Comparison of ENCODE assay signal across 25 cellular contexts in the genomic region with DNA sequence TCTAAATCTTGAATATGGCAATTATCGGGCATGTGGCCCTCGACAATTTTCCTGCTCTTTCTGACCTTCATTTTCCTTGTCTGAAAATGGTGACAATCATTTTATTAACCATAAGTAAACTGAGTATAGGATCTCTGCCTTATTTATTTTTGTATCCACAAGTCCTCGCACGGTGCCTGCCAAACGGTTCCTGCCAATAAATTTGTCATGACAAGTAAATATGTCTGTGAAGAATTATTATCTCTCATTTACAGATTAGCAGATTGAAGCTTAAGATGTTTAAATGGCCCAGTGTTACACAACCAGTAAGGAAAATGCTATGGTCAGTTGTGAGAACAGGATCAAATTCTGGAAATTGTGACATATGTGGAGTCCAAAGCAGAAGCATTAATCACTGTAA.
"Had no signal": no experiment of that assay in that cellular context is flagged by ENCODE, and none has a peak within 500 bp of the region (broad histone marks: within the 10 kb centered on the region; RNA-seq: fewer than 3 reads in every experiment).

No MANE protein-coding gene starts in this region.

- H3K27me3 ChIP-seq: neutrophil, pancreas, right lobe of liver, sigmoid colon, stomach, thyroid gland, tibial nerve, upper lobe of left lung had no signal

- H3K36me3 ChIP-seq: neutrophil, pancreas, right lobe of liver, sigmoid colon, stomach, thoracic aorta, thyroid gland, tibial nerve, upper lobe of left lung had no signal

- H3K4me1 ChIP-seq: pancreas, psoas muscle, right lobe of liver, stomach, thyroid gland, tibial nerve, upper lobe of left lung had no signal

- DNase-seq: naive thymus-derived CD8-positive, alpha-beta T cell; nephron progenitor cell; nucleus accumbens; pancreas; psoas muscle; right cardiac atrium; right lobe of liver; sigmoid colon; small intestine; stimulated activated CD4-positive, alpha-beta T cell treated with anti-CD3 and anti-CD28 coated beads, Interleukin-15, amount 100 ng/mL, for 24 hours; stimulated activated CD4-positive, alpha-beta T cell treated with anti-CD3 and anti-CD28 coated beads, Interleukin-2, amount 100 ng/mL, for 24 hours; stimulated activated CD4-positive, alpha-beta T cell treated with anti-CD3 and anti-CD28 coated beads, Interleukin-2, amount 100 ng/mL, for 48 hours; stimulated activated CD4-positive, alpha-beta T cell treated with anti-CD3 and anti-CD28 coated beads, Interleukin-4, amount 100 ng/mL, for 24 hours; stimulated activated naive B cell treated with anti-CD40 and anti-IgM and Interleukin-4, amounts not matched to agents 10 μg/mL and 1 μg/mL and 100 μg/mL, for 72 hours; stimulated activated naive CD4-positive, alpha-beta T cell treated with Interleukin-2 at 50 U/mL for 16 hours; stomach; thyroid gland; trophoblast cell; upper lobe of left lung had no signal

- H3K4me3 ChIP-seq: pancreas, psoas muscle, right lobe of liver, sigmoid colon, stomach, thoracic aorta, thyroid gland, tibial nerve, upper lobe of left lung had no signal

- H3K27ac ChIP-seq: neutrophil, pancreas, psoas muscle, right lobe of liver, sigmoid colon, stomach, thoracic aorta, thyroid gland, tibial nerve, upper lobe of left lung had no signal

- ATAC-seq: naive thymus-derived CD8-positive, alpha-beta T cell; natural killer cell treated with Interleukin-12 subunit alpha and Interleukin-12 subunit beta and Interleukin-15 and Interleukin-18, amount 100 ng/mL, for 72 hours; pancreas; psoas muscle; right cardiac atrium; right lobe of liver; stimulated activated effector memory CD8-positive, alpha-beta T cell treated with anti-CD3 and anti-CD28 coated beads, Interleukin-12 subunit alpha, Interleukin-12 subunit beta, amount 100 ng/mL, for 72 hours; stimulated activated naive B cell treated with anti-CD40 and anti-IgM and Interleukin-4, amounts not matched to agents 10 μg/mL and 1 μg/mL and 100 μg/mL, for 72 hours had no signal

- H3K9me3 ChIP-seq: neutrophil, pancreas, psoas muscle, right lobe of liver, sigmoid colon, stomach, thoracic aorta, thyroid gland, tibial nerve, upper lobe of left lung had no signal

- FAIRE-seq: pancreas, small intestine, urothelium cell line had no signal
